Comparison of ENCODE assay signal across 11 cellular contexts in genomic region chr10:17444062-17444714, GRCh38. TPM values are rescaled to one million over a fixed set of nuclear protein-coding genes. Genes with fewer than 3 reads are reported as not detected.
DNase-seq lines count a peak whose midpoint lies in the region; ATAC-seq and TF ChIP-seq lines count a peak whose summit lies in the region.
"Had no signal": no experiment of that assay in that cellular context is flagged by ENCODE, and none has a peak within 500 bp of the region (broad histone marks: within the 10 kb centered on the region; RNA-seq: fewer than 3 reads in every experiment).

No MANE protein-coding gene starts in this region.

- H3K9me3 Mint-ChIP-seq in CD4-positive, alpha-beta memory T cell = peaks cover 0 to 17% (median 7%) of the 10 kb centered on the region in 8 donors
- no peaks in the 10 kb centered on the region for H3K9me3 Mint-ChIP-seq in activated naive CD4-positive, alpha-beta T cell treated with anti-CD3 and anti-CD28 coated beads, Interleukin-2, amount 50 U/mL, for 72 hours

- no peaks in the 10 kb centered on the region for H3K36me3 ChIP-seq in CD4-positive, alpha-beta memory T cell (ENCODE audit: insufficient read depth, low read length)
- H3K36me3 ChIP-seq in tibial nerve = peaks cover 0 to 10% (median 0%) of the 10 kb centered on the region in 3 donors
- H3K36me3 ChIP-seq: SJSA1 had no signal

- peak overlapping the region; percentile 21 to 67 (median 56) for H3K4me3 Mint-ChIP-seq in CD4-positive, alpha-beta memory T cell
- H3K4me3 Mint-ChIP-seq: brain had no signal

- no peaks in the 10 kb centered on the region for H3K27me3 ChIP-seq in CD4-positive, alpha-beta memory T cell (ENCODE audit: insufficient read depth, low read length)
- H3K27me3 ChIP-seq in tibial nerve = no peaks in the 10 kb centered on the region
- H3K27me3 ChIP-seq: SJSA1 had no signal

- TF ChIP-seq POLR2A in tibial nerve (IDR thresholded peaks at IDR 0.05) = no peak

- H3K27me3 Mint-ChIP-seq in CD4-positive, alpha-beta memory T cell = peaks cover 5 to 15% of the 10 kb centered on the region in 2 donors

- DNase-seq in CD4-positive, alpha-beta memory T cell = peak in 2 of 5 donors; percentile 21 to 27
- no peak for DNase-seq in activated naive CD4-positive, alpha-beta T cell treated with anti-CD3 and anti-CD28 coated beads, Interleukin-2, amount 50 U/mL, for 72 hours (ENCODE audit: low spot score in 2 of 2)
- DNase-seq in tibial nerve (ENCODE audit: low spot score in 2 of 2) = no peak
- DNase-seq in NCI-H510A (lab: John Stamatoyannopoulos, UW) = no peak
- DNase-seq in globus pallidus (ENCODE audit: low spot score) = no peak
- DNase-seq in NCI-H187 treated with DMSO at 0.1 percent for 48 hours (lab: John Stamatoyannopoulos, UW) = no peak
- DNase-seq: kidney glomerular epithelial cell had no signal

- H3K36me3 Mint-ChIP-seq in CD4-positive, alpha-beta memory T cell = peaks cover 3% of the 10 kb centered on the region in 2 donors
- peaks cover 0 to 13% of the 10 kb centered on the region in 2 donors for H3K36me3 Mint-ChIP-seq in activated naive CD4-positive, alpha-beta T cell treated with anti-CD3 and anti-CD28 coated beads, Interleukin-2, amount 50 U/mL, for 72 hours

- no peak for TF ChIP-seq EP300 in tibial nerve (IDR thresholded peaks at IDR 0.05)

- POLR2A ChIA-PET in CD4-positive, alpha-beta memory T cell (lab: Charles Lee; ENCODE audit: partially characterized antibody) = interaction anchor here (1.5 kb wide), 1 partner anchor 200 kb away, joined by 4 read pairs; the partner anchor contains the start of gene STAM

- peak overlapping the region in 5 of 7 donors; percentile 7 to 57 (median 24) for H3K27ac Mint-ChIP-seq in CD4-positive, alpha-beta memory T cell
- H3K27ac Mint-ChIP-seq in activated naive CD4-positive, alpha-beta T cell treated with anti-CD3 and anti-CD28 coated beads, Interleukin-2, amount 50 U/mL, for 72 hours = peak overlapping the region in 1 of 2 donors; percentile 62
- H3K27ac Mint-ChIP-seq: brain had no signal

- H3K9me3 ChIP-seq in CD4-positive, alpha-beta memory T cell (ENCODE audit: control insufficient read depth in 1 of 2, low read length in 2 of 2) = no peaks in the 10 kb centered on the region
- peaks cover 0 to 16% (median 2%) of the 10 kb centered on the region in 4 donors for H3K9me3 ChIP-seq in tibial nerve

- no peak overlapping the region for H3K4me3 ChIP-seq in CD4-positive, alpha-beta memory T cell (ENCODE audit: low read length in 2 of 2)
- H3K4me3 ChIP-seq in tibial nerve = no peak overlapping the region
- H3K4me3 ChIP-seq: SJSA1 had no signal

- H3K27ac ChIP-seq in CD4-positive, alpha-beta memory T cell (ENCODE audit: low read depth, low read length) = no peak overlapping the region
- H3K27ac ChIP-seq in tibial nerve = no peak overlapping the region
- H3K27ac ChIP-seq: SJSA1 had no signal

- CTCF ChIA-PET in CD4-positive, alpha-beta memory T cell (lab: Charles Lee; ENCODE audit: partially characterized antibody) = interaction anchor here (4.5 kb wide), 1 partner anchor 12 kb away, joined by 22 read pairs; no protein-coding TSS in a partner anchor

- peaks cover 9 to 16% (median 14%) of the 10 kb centered on the region in 4 donors for H3K4me1 Mint-ChIP-seq in CD4-positive, alpha-beta memory T cell
- H3K4me1 Mint-ChIP-seq: brain had no signal

- peaks cover 17% of the 10 kb centered on the region for H3K4me1 ChIP-seq in CD4-positive, alpha-beta memory T cell (ENCODE audit: insufficient read depth, low read length)
- no peaks in the 10 kb centered on the region for H3K4me1 ChIP-seq in tibial nerve
- H3K4me1 ChIP-seq: SJSA1 had no signal

- ATAC-seq in GM19023 (IDR thresholded peaks at IDR 0.05; ENCODE audit: unreplicated experiment) (peak; percentile 94), HG03039 (IDR thresholded peaks at IDR 0.05; ENCODE audit: unreplicated experiment) (peak; percentile 97)
- ATAC-seq in activated naive CD4-positive, alpha-beta T cell treated with anti-CD3 and anti-CD28 coated beads, Interleukin-2, amount 50 U/mL, for 72 hours = peak; percentile 94 to 98

- intact Hi-C loops in CD4-positive, alpha-beta memory T cell (cut with micrococcal nuclease) = loop anchor here (5.0 kb wide), 1 partner anchor 37 kb away; no protein-coding TSS in a partner anchor

- TF ChIP-seq CTCF in tibial nerve (IDR thresholded peaks at IDR 0.05) = no peak

- WGBS in tibial nerve, 2 donors = 58 to 61% methylated on average over 7 of the region's 7 CpGs

RNA-seq across cellular contexts. Expression of gene ST8SIA6, which starts 10.2 kb away (rescaled TPM):
- total RNA-seq in CD4-positive, alpha-beta memory T cell = under 1 TPM; 0.52 to 0.58 TPM
- under 1 TPM in 1 of 2 donors, not detected in 1; 0.30 TPM for polyA plus RNA-seq in CD4-positive, alpha-beta memory T cell
- total RNA-seq in activated naive CD4-positive, alpha-beta T cell treated with anti-CD3 and anti-CD28 coated beads, Interleukin-2, amount 50 U/mL, for 72 hours = under 1 TPM in 1 of 2 donors, not detected in 1; 0.10 TPM
- total RNA-seq in tibial nerve = 1 to 10 TPM; 1.9 to 4.2 (median 3.5) TPM
